ENCODE assay signal across 9 cellular contexts in the genomic region with DNA sequence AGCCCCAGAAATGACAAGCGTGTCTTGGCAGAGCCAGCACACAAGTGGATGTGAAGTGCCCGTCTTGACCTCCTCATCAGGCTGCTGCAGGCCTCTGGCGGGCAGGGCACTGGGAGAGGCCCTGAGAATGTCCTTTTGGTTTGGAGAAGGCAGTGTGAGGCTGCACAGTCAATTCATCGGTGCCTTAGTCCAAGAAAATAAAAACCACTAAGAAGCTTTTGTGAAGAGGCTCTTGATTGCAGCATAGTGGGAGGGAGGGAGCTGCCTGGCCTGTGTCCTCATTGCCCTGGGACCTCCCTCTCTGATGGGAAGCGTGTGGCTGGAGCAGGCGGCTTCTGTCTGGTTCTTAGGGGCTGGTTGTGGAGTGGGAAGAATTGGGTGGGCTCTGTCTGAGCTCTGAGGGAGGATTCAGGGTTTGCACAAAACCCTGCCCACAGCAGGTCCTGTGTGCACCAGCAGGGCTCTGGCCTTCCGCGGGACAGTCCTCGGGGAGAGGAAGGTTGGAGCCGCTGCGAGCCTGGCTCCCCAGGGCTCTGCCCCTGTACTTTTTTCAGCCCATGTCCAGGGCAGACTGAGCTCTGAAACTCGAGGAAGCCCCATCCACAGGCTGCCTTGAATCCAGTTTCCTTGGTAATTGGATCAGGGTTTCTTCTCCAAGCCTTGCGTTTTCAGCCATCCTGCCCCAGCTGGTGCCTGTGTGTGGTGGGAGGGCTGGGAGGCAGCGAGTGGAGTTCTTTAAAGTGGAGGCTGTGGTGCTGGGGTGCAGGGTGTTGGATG. TPM values are rescaled to one million over a fixed set of nuclear protein-coding genes. Genes with fewer than 3 reads are reported as not detected.
DNase-seq lines count a peak whose midpoint lies in the region; ATAC-seq and TF ChIP-seq lines count a peak whose summit lies in the region.
"Had no signal": no experiment of that assay in that cellular context is flagged by ENCODE, and none has a peak within 500 bp of the region (broad histone marks: within the 10 kb centered on the region; RNA-seq: fewer than 3 reads in every experiment).

No MANE protein-coding gene starts in this region.

- no peaks in the 10 kb centered on the region for H3K9me3 ChIP-seq in SJCRH30 (replicated peaks)

- H3K36me3 ChIP-seq in SJCRH30, result no peaks in the 10 kb centered on the region

- H3K27me3 ChIP-seq in SJCRH30, result no peaks in the 10 kb centered on the region

- H3K4me1 ChIP-seq in SJCRH30, result peaks cover 50% of the 10 kb centered on the region

- H3K4me3 ChIP-seq in SJCRH30 (peak overlapping the region; percentile 16), fibroblast of villous mesenchyme (ENCODE audit: low read depth, low read length) (peak overlapping the region; percentile 29)

- H3K27ac ChIP-seq in SJCRH30, result peak overlapping the region; percentile 84

- DNase-seq in COLO829 (ENCODE audit: low spot score) (peak; percentile 49), SJCRH30 (peak; percentile 43 to 58), fibroblast of villous mesenchyme (ENCODE audit: low read depth) (peak; percentile 92), posterior vena cava (ENCODE audit: low spot score) (peak; percentile 94), GOT3 (lab: John Stamatoyannopoulos, UW) (no peak), HuH-7.5 (ENCODE audit: low spot score) (no peak)
- no peak for DNase-seq in activated effector memory CD4-positive, alpha-beta T cell treated with anti-CD3 and anti-CD28 coated beads, Interleukin-2, amount 50 U/mL, for 16 hours
- DNase-seq: naive B cell had no signal

- intact Hi-C loops in posterior vena cava (cut with DNase I), result loop anchor here in 1 of 2 donors (10.0 kb wide), 2 partner anchors 122 to 258 kb away; a partner anchor contains a TSS

- ATAC-seq in GM21381 (IDR thresholded peaks at IDR 0.05; ENCODE audit: unreplicated experiment), result no peak

- no peak for TF ChIP-seq CTCF in fibroblast of villous mesenchyme (IDR thresholded peaks at IDR 0.05; ENCODE audit: insufficient read depth, low read depth, low read length)

RNA-seq across cellular contexts. Expression of a gene that starts 1.1 kb away (rescaled TPM):
- 0.48 TPM in 1 of 2 replicates, not detected in the other for total RNA-seq in SJCRH30 (2014; rRNA removed; shearing (Covaris generic))
- total RNA-seq in fibroblast of villous mesenchyme, result 0.43 and 0.97 TPM in 2 replicates
- 10 to 100 TPM in 1 of 2 donors, 1 to 10 TPM in 1; 4.8 to 20.1 TPM for total RNA-seq in posterior vena cava

RNA-seq across cellular contexts. Expression of a gene that starts 2.2 kb away (rescaled TPM):
- 0.12 and 0.18 TPM in 2 replicates for total RNA-seq in SJCRH30 (2014; rRNA removed; shearing (Covaris generic))
- total RNA-seq in fibroblast of villous mesenchyme (not detected in 2 replicates), posterior vena cava (1 to 10 TPM; 2.5 to 4.0 TPM)

RNA-seq across cellular contexts. Expression of a gene that starts 36.9 kb away (rescaled TPM):
- not detected in 2 replicates for total RNA-seq in SJCRH30 (2014; rRNA removed; shearing (Covaris generic))
- total RNA-seq in fibroblast of villous mesenchyme (not detected in 2 replicates), posterior vena cava (not detected)

RNA-seq across cellular contexts. Expression of a gene that starts 50.8 kb away (rescaled TPM):
- total RNA-seq in SJCRH30 (2014; rRNA removed; shearing (Covaris generic)), result not detected in 2 replicates
- under 0.01 and 0.32 TPM in 2 replicates for total RNA-seq in fibroblast of villous mesenchyme
- total RNA-seq in posterior vena cava, result not detected

Comparison
In these comparisons a context has a peak if more than half of its experiments do, and no peak if none do; other contexts are left out.
1. DNase-seq: peak in COLO829 (single experiment), SJCRH30 (2 of 2), fibroblast of villous mesenchyme (single experiment) and posterior vena cava (single experiment); none in GOT3 (single experiment), activated effector memory CD4-positive, alpha-beta T cell treated with anti-CD3 and anti-CD28 coated beads, Interleukin-2, amount 50 U/mL, for 16 hours (single experiment) and HuH-7.5 (single experiment).